Comparison of ENCODE assay signal across 19 cellular contexts in the genomic region with DNA sequence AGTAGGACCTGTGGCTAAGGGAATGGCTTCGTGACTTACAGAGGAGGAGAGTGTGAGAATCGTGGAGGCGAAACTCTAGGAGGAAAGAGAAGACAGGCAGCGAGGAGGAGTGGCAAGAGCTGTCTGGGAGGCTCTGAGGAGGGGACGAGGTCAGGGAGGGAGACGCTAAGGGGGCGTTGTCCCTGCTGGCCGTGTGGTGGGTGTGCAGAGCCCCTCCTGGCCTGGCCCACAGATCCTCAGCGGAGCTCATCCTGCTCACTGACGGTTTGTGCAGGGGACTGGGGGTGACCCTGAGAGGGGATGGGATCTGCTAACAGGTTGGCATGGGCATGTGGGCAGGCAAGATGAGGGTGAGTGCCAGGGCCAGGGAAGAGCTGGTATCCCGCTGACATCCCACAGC. TPM values are rescaled to one million over a fixed set of nuclear protein-coding genes. Genes with fewer than 3 reads are reported as not detected.
DNase-seq lines count a peak whose midpoint lies in the region; ATAC-seq, FAIRE-seq and TF ChIP-seq lines count a peak whose summit lies in the region.
"Had no signal": no experiment of that assay in that cellular context is flagged by ENCODE, and none has a peak within 500 bp of the region (broad histone marks: within the 10 kb centered on the region; RNA-seq: fewer than 3 reads in every experiment).

No MANE protein-coding gene starts in this region.

- H3K4me2 ChIP-seq in SK-N-SH (no peak overlapping the region), IMR-90 (ENCODE audit: low read depth, low read length) (no peak overlapping the region)

- BruUV-seq in IMR-90 (replicated peaks; lab: Mats Ljungman, UMichigan), result no TSS peak

- H3K4ac ChIP-seq in IMR-90 (ENCODE audit: low read depth, low read length), result no peak overlapping the region

- peaks cover 14% of the 10 kb centered on the region for H3K4me1 Mint-ChIP-seq in nephron
- H3K4me1 Mint-ChIP-seq in natural killer cell treated with Interleukin-12 subunit alpha and Interleukin-12 subunit beta and Interleukin-15 and Interleukin-18, amount 100 ng/mL, for 72 hours (ENCODE audit: low read depth in 2 of 2), result no peaks in the 10 kb centered on the region

- no peak for ATAC-seq in SK-N-SH treated with all-trans-retinoic acid at 6 μM for 48 hours
- no peak for ATAC-seq in IMR-90 (ENCODE audit: low read depth)
- ATAC-seq in natural killer cell treated with Interleukin-12 subunit alpha and Interleukin-12 subunit beta and Interleukin-15 and Interleukin-18, amount 100 ng/mL, for 72 hours, result no peak
- ATAC-seq: PC-3 had no signal

- no peak overlapping the region for H2AFZ ChIP-seq in SK-N-SH (ENCODE audit: low read depth)
- no peak overlapping the region for H2AFZ ChIP-seq in IMR-90 (replicated peaks; ENCODE audit: low read length, poor library complexity)

- no peak overlapping the region for H4K5ac ChIP-seq in IMR-90 (ENCODE audit: low read depth, low read length)

- POLR2A ChIA-PET in SK-N-SH (lab: Yijun Ruan, JAX), result no interaction called here
- POLR2A ChIA-PET in IMR-90 (lab: Charles Lee; ENCODE audit: unreplicated experiment), result no interaction called here

- H3K18ac ChIP-seq in IMR-90 (ENCODE audit: low read depth, low read length), result no peak overlapping the region

- no peak for TF ChIP-seq EP300 in SK-N-SH (IDR thresholded peaks at IDR 0.05; ENCODE audit: borderline replicate concordance in 1 of 2, low read depth in 1 of 2, low read length in 1 of 2)

- FAIRE-seq in urothelium cell line (lab: Jason Lieb, UNC), result peak; percentile 46

- no peak overlapping the region for H4K8ac ChIP-seq in IMR-90 (ENCODE audit: low read depth in 2 of 2, low read length in 2 of 2)

- H3K27me3 ChIP-seq in SK-N-SH (ENCODE audit: insufficient read depth) (no peaks in the 10 kb centered on the region), IMR-90 (ENCODE audit: control insufficient read depth, insufficient read depth, low read length) (no peaks in the 10 kb centered on the region)
- H3K27me3 ChIP-seq: SJCRH30 had no signal

- 0 out of 2 replicates have a peak overlapping the region, but pooled peaks have one; percentile 28 for H2AK5ac ChIP-seq in IMR-90 (ENCODE audit: low read depth, low read length)

- no peak overlapping the region for H2AK9ac ChIP-seq in IMR-90 (replicated peaks; ENCODE audit: low read depth, low read length, poor library complexity)

- H3K56ac ChIP-seq in IMR-90 (ENCODE audit: extremely low read depth, insufficient read depth, low read length), result no peak overlapping the region

- peaks cover 7% of the 10 kb centered on the region for H3K9me3 Mint-ChIP-seq in nephron
- no peaks in the 10 kb centered on the region for H3K9me3 Mint-ChIP-seq in natural killer cell treated with Interleukin-12 subunit alpha and Interleukin-12 subunit beta and Interleukin-15 and Interleukin-18, amount 100 ng/mL, for 72 hours
- H3K9me3 Mint-ChIP-seq: CD4-positive, alpha-beta T cell had no signal

- H3K36me3 ChIP-seq in SK-N-SH (replicated peaks in 1 of 2; ENCODE audit: control insufficient read depth in 1 of 2, insufficient read depth in 2 of 2, low read length in 1 of 2) (no peaks in the 10 kb centered on the region), IMR-90 (ENCODE audit: control insufficient read depth, insufficient read depth, low read length) (no peaks in the 10 kb centered on the region)
- H3K36me3 ChIP-seq: SJCRH30 had no signal

- 66% methylated on average over 11 of the region's 11 CpGs for WGBS in SK-N-SH (ENCODE audit: low lambda C conversion rate)
- WGBS in IMR-90 (ENCODE audit: extremely low coverage in 2 of 2, insufficient read length in 1 of 2), 2 experiments, result 73% methylated on average over 4 of the region's 11 CpGs; no CpG with 5 or more reads in 1 of the 2 experiments

- no peaks in the 10 kb centered on the region for H3K79me2 ChIP-seq in SK-N-SH (ENCODE audit: insufficient read depth)

- dilution Hi-C loops in IMR-90 (cut with HindIII; ENCODE audit: low sequenced_read_pairs, unreplicated experiment), result no loop called here

- H3K79me1 ChIP-seq in IMR-90 (ENCODE audit: low read depth in 1 of 2, low read length in 2 of 2), result no peaks in the 10 kb centered on the region

- H2BK120ac ChIP-seq in IMR-90 (ENCODE audit: low read depth, low read length), result no peak overlapping the region

- peaks cover 13% of the 10 kb centered on the region for H3K27me3 Mint-ChIP-seq in nephron (ENCODE audit: low read depth)
- no peaks in the 10 kb centered on the region for H3K27me3 Mint-ChIP-seq in natural killer cell treated with Interleukin-12 subunit alpha and Interleukin-12 subunit beta and Interleukin-15 and Interleukin-18, amount 100 ng/mL, for 72 hours
- H3K27me3 Mint-ChIP-seq: CD4-positive, alpha-beta T cell had no signal

- H3F3A ChIP-seq in SK-N-SH (replicated peaks; ENCODE audit: insufficient read depth), result no peaks in the 10 kb centered on the region

- TF ChIP-seq CTCF in SK-N-SH (IDR thresholded peaks at IDR 0.05), result no peak
- TF ChIP-seq CTCF in IMR-90 (conservative IDR thresholded peaks at IDR 0.05; ENCODE audit: low read depth, low read length), result no peak
- TF ChIP-seq CTCF in nephron (IDR thresholded peaks at IDR 0.05; ENCODE audit: unreplicated experiment in 3 of 3), result no peak

- peaks cover 9% of the 10 kb centered on the region for H3K9me1 ChIP-seq in IMR-90 (ENCODE audit: insufficient read depth, low read length)

- H4K20me1 ChIP-seq in SK-N-SH (ENCODE audit: insufficient read depth) (no peaks in the 10 kb centered on the region), IMR-90 (ENCODE audit: insufficient read depth, low read length) (no peaks in the 10 kb centered on the region)

- intact Hi-C loops in IMR-90 (cut with micrococcal nuclease), result no loop called here

- H3K27ac Mint-ChIP-seq in nephron, result peak overlapping the region in 2 of 3 experiments; percentile 6 to 38
- no peak overlapping the region for H3K27ac Mint-ChIP-seq in natural killer cell treated with Interleukin-12 subunit alpha and Interleukin-12 subunit beta and Interleukin-15 and Interleukin-18, amount 100 ng/mL, for 72 hours
- H3K27ac Mint-ChIP-seq: CD4-positive, alpha-beta T cell had no signal

- no peak for TF ChIP-seq RAD21 in SK-N-SH (IDR thresholded peaks at IDR 0.05; ENCODE audit: low read length)
- no peak for TF ChIP-seq RAD21 in IMR-90 (IDR thresholded peaks at IDR 0.05; ENCODE audit: low read length)

- H3K4me3 ChIP-seq in SK-N-SH (ENCODE audit: low read depth in 2 of 2, low read length in 1 of 2) (no peak overlapping the region), IMR-90 (ENCODE audit: insufficient read depth, low read depth, low read length) (no peak overlapping the region)
- H3K4me3 ChIP-seq: SJCRH30 had no signal

- no peaks in the 10 kb centered on the region for H3K9me2 ChIP-seq in SK-N-SH

- H4K91ac ChIP-seq in IMR-90 (ENCODE audit: insufficient read depth, low read depth, low read length), result no peak overlapping the region; the same call in 1 of the 2 replicates

- CTCF ChIA-PET in SK-N-SH (lab: Yijun Ruan, JAX), result interaction anchor here (1.3 to 2.3 kb wide), 4 partner anchors 19 to 564 kb away, joined by 3 to 7 read pairs (median 4); no protein-coding TSS in a partner anchor
- CTCF ChIA-PET in IMR-90 (lab: Yijun Ruan, JAX), result no interaction called here

- H3K4me1 ChIP-seq in SK-N-SH (ENCODE audit: control insufficient read depth in 1 of 2, insufficient read depth in 2 of 2, low read depth in 1 of 2, low read length in 1 of 2) (peaks cover 0 to 4% of the 10 kb centered on the region in 2 experiments; a peak in 1 of 4 replicates), IMR-90 (ENCODE audit: control insufficient read depth, insufficient read depth, low read length) (peaks cover 12% of the 10 kb centered on the region)

- no peaks in the 10 kb centered on the region for H3K36me3 Mint-ChIP-seq in nephron (ENCODE audit: low read depth)
- H3K36me3 Mint-ChIP-seq in natural killer cell treated with Interleukin-12 subunit alpha and Interleukin-12 subunit beta and Interleukin-15 and Interleukin-18, amount 100 ng/mL, for 72 hours, result no peaks in the 10 kb centered on the region

- no peak overlapping the region for H3K4me3 Mint-ChIP-seq in nephron
- no peak overlapping the region for H3K4me3 Mint-ChIP-seq in natural killer cell treated with Interleukin-12 subunit alpha and Interleukin-12 subunit beta and Interleukin-15 and Interleukin-18, amount 100 ng/mL, for 72 hours
- H3K4me3 Mint-ChIP-seq: CD4-positive, alpha-beta T cell had no signal

- no peak overlapping the region for H3K14ac ChIP-seq in IMR-90 (replicated peaks; ENCODE audit: low read depth, low read length)

- no peak overlapping the region for H3K9ac ChIP-seq in SK-N-SH
- H3K9ac ChIP-seq in IMR-90 (ENCODE audit: low read depth, low read length), result no peak overlapping the region

- H3K27ac ChIP-seq in SK-N-SH (ENCODE audit: low read depth in 2 of 2, low read length in 1 of 2) (no peak overlapping the region), IMR-90 (ENCODE audit: insufficient read depth, low read length) (no peak overlapping the region)
- H3K27ac ChIP-seq: RWPE1, SJCRH30 had no signal

- no peak for TF ChIP-seq POLR2A in IMR-90 (IDR thresholded peaks at IDR 0.05; ENCODE audit: low read depth, low read length)

- no peaks in the 10 kb centered on the region for H3K9me3 ChIP-seq in SK-N-SH
- H3K9me3 ChIP-seq in IMR-90 (ENCODE audit: control insufficient read depth, insufficient read depth, low read length), result no peaks in the 10 kb centered on the region
- H3K9me3 ChIP-seq: Caco-2, SJCRH30 had no signal

- in situ Hi-C loops in IMR-90 (cut with MboI; ENCODE audit: low sequenced_read_pairs), result loop anchor here (25.0 kb wide), 1 partner anchor 1258 kb away; no protein-coding TSS in a partner anchor

- H2BK5ac ChIP-seq in IMR-90 (ENCODE audit: low read depth, low read length, poor library complexity, severe bottlenecking), result no peak overlapping the region

- H2BK15ac ChIP-seq in IMR-90 (ENCODE audit: low read depth, low read length), result no peak overlapping the region

- no peak overlapping the region for H2BK20ac ChIP-seq in IMR-90 (ENCODE audit: low read depth, low read length)

- no peak overlapping the region for H3K23ac ChIP-seq in IMR-90 (ENCODE audit: low read depth, low read length)

- DNase-seq in SK-N-SH, result peak; percentile 12
- no peak for DNase-seq in IMR-90
- DNase-seq in urothelium cell line (ENCODE audit: low spot score), result no peak
- DNase-seq in SHP77 (lab: John Stamatoyannopoulos, UW), result no peak
- DNase-seq in stimulated activated naive CD4-positive, alpha-beta T cell treated with Interleukin-2 at 50 U/mL for 16 hours (lab: John Stamatoyannopoulos, UW), result no peak
- DNase-seq in natural killer cell treated with Interleukin-12 subunit alpha and Interleukin-12 subunit beta and Interleukin-15 and Interleukin-18, amount 100 ng/mL, for 72 hours (ENCODE audit: low spot score), result no peak
- DNase-seq: 8988T; Caco-2; CD4-positive, alpha-beta T cell; GDM1; MM.1S; NCI-H1092; NCI-H2081 treated with DMSO at 0.1 percent for 48 hours; NCI-H2227 treated with DMSO at 0.1 percent for 48 hours; PC-3 had no signal

RNA-seq across cellular contexts. Expression of a gene that starts 56.5 kb away (rescaled TPM):
- polyA plus RNA-seq in SK-N-SH (2012; rRNA removed), result 1.3 TPM in 2 replicates
- polyA plus RNA-seq in SK-N-SH (2012; cell fraction: cytosol; rRNA removed), result 0.86 and 1.4 TPM in 2 replicates
- polyA plus RNA-seq in SK-N-SH (2012; cell fraction: nucleus; rRNA removed), result 2.5 and 2.6 TPM in 2 replicates
- 7.5 and 8.1 TPM in 2 replicates for total RNA-seq in IMR-90 (2012; rRNA removed)
- polyA plus RNA-seq in IMR-90 (2012; rRNA removed), result 23.1 and 24.3 TPM in 2 replicates
- polyA plus RNA-seq in IMR-90 (2012; cell fraction: cytosol; rRNA removed), result 17.7 and 39.4 TPM in 2 replicates
- 39.7 and 77.7 TPM in 2 replicates for polyA plus RNA-seq in IMR-90 (2012; cell fraction: nucleus; rRNA removed; ENCODE audit: low replicate concordance)
- total RNA-seq in natural killer cell treated with Interleukin-12 subunit alpha and Interleukin-12 subunit beta and Interleukin-15 and Interleukin-18, amount 100 ng/mL, for 72 hours, result 10 to 100 TPM; 15.7 to 29.2 TPM

Comparison
In these comparisons a context has a peak if more than half of its experiments do, and no peak if none do; other contexts are left out.
1. H3K27ac Mint-ChIP-seq: peak in nephron (2 of 3); none in natural killer cell treated with Interleukin-12 subunit alpha and Interleukin-12 subunit beta and Interleukin-15 and Interleukin-18, amount 100 ng/mL, for 72 hours (0 of 2).